ENCODE assay signal across 1 cellular context in genomic region chr18:12595571-12596255, GRCh38.
TF ChIP-seq lines count a peak whose summit lies in the region.

No MANE protein-coding gene starts in this region.

TF ChIP-seq in HepG2, 621 proteins besides CTCF, POLR2A, EP300 and RAD21 (continued from another document and continues in another):
- TF ChIP-seq, protein P1, sequence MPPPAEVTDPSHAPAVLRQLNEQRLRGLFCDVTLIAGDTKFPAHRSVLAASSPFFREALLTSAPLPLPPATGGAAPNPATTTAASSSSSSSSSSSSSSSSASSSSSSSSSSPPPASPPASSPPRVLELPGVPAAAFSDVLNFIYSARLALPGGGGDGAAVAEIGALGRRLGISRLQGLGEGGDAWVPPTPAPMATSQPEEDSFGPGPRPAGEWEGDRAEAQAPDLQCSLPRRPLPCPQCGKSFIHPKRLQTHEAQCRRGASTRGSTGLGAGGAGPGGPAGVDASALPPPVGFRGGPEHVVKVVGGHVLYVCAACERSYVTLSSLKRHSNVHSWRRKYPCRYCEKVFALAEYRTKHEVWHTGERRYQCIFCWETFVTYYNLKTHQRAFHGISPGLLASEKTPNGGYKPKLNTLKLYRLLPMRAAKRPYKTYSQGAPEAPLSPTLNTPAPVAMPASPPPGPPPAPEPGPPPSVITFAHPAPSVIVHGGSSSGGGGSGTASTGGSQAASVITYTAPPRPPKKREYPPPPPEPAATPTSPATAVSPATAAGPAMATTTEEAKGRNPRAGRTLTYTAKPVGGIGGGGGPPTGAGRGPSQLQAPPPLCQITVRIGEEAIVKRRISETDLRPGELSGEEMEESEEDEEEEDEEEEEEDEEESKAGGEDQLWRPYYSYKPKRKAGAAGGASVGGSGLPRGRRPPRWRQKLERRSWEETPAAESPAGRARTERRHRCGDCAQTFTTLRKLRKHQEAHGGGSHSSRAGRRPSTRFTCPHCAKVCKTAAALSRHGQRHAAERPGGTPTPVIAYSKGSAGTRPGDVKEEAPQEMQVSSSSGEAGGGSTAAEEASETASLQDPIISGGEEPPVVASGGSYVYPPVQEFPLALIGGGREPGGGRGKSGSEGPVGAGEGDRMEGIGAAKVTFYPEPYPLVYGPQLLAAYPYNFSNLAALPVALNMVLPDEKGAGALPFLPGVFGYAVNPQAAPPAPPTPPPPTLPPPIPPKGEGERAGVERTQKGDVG (CRISPR knock-in tag; IDR thresholded peaks at IDR 0.05; ENCODE audit: borderline replicate concordance) = no peak
- TF ChIP-seq BCL3 (CRISPR knock-in tag; IDR thresholded peaks at IDR 0.05) = no peak
- TF ChIP-seq ZBTB14 (CRISPR knock-in tag; IDR thresholded peaks at IDR 0.05) = no peak
- TF ChIP-seq ZNF619 (CRISPR knock-in tag; IDR thresholded peaks at IDR 0.05) = no peak
- TF ChIP-seq ELF3 (CRISPR knock-in tag; IDR thresholded peaks at IDR 0.05) = peak; percentile 34; the same call in 1 of the 2 replicates
- TF ChIP-seq, protein P2, sequence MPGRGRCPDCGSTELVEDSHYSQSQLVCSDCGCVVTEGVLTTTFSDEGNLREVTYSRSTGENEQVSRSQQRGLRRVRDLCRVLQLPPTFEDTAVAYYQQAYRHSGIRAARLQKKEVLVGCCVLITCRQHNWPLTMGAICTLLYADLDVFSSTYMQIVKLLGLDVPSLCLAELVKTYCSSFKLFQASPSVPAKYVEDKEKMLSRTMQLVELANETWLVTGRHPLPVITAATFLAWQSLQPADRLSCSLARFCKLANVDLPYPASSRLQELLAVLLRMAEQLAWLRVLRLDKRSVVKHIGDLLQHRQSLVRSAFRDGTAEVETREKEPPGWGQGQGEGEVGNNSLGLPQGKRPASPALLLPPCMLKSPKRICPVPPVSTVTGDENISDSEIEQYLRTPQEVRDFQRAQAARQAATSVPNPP (CRISPR knock-in tag; IDR thresholded peaks at IDR 0.05) = no peak
- no peak for TF ChIP-seq ZNF703 (CRISPR knock-in tag; IDR thresholded peaks at IDR 0.05; ENCODE audit: borderline replicate concordance)
- peak; percentile 80 for TF ChIP-seq TBX2 (CRISPR knock-in tag; IDR thresholded peaks at IDR 0.05; ENCODE audit: borderline replicate concordance)
- no peak for TF ChIP-seq ATF1 (CRISPR knock-in tag; IDR thresholded peaks at IDR 0.05)
- TF ChIP-seq NONO (IDR thresholded peaks at IDR 0.05) = no peak
- TF ChIP-seq NONO (CRISPR knock-in tag; conservative IDR thresholded peaks at IDR 0.05) = no peak; the same call in 1 of the 2 replicates
- TF ChIP-seq, protein P3, sequence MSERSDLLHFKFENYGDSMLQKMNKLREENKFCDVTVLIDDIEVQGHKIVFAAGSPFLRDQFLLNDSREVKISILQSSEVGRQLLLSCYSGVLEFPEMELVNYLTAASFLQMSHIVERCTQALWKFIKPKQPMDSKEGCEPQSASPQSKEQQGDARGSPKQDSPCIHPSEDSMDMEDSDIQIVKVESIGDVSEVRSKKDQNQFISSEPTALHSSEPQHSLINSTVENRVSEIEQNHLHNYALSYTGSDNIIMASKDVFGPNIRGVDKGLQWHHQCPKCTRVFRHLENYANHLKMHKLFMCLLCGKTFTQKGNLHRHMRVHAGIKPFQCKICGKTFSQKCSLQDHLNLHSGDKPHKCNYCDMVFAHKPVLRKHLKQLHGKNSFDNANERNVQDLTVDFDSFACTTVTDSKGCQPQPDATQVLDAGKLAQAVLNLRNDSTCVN (CRISPR knock-in tag; IDR thresholded peaks at IDR 0.05; ENCODE audit: borderline replicate concordance) = no peak
- TF ChIP-seq ZNF451 (CRISPR knock-in tag; IDR thresholded peaks at IDR 0.05) = no peak
- TF ChIP-seq ZXDC (CRISPR knock-in tag; IDR thresholded peaks at IDR 0.05) = no peak
- TF ChIP-seq ZFP82 (CRISPR knock-in tag; IDR thresholded peaks at IDR 0.05; ENCODE audit: borderline replicate concordance) = no peak
- TF ChIP-seq ZBTB25 (CRISPR knock-in tag; IDR thresholded peaks at IDR 0.05) = no peak
- no peak for TF ChIP-seq ZNF83 (CRISPR knock-in tag; IDR thresholded peaks at IDR 0.05; ENCODE audit: borderline replicate concordance)
- TF ChIP-seq ARNT2 (CRISPR knock-in tag; IDR thresholded peaks at IDR 0.05; ENCODE audit: low read depth) = no peak
- no peak for TF ChIP-seq SMYD3 (CRISPR knock-in tag; IDR thresholded peaks at IDR 0.05)
- TF ChIP-seq ATM (IDR thresholded peaks at IDR 0.05; ENCODE audit: borderline replicate concordance) = no peak
- TF ChIP-seq ZSCAN5A (CRISPR knock-in tag; IDR thresholded peaks at IDR 0.05; ENCODE audit: borderline replicate concordance) = no peak
- 0 out of 2 replicates have a peak, but pooled peaks have one; percentile 45 for TF ChIP-seq KAT7 (CRISPR knock-in tag; IDR thresholded peaks at IDR 0.05; ENCODE audit: borderline replicate concordance)
- TF ChIP-seq HES4 (CRISPR knock-in tag; IDR thresholded peaks at IDR 0.05; ENCODE audit: borderline replicate concordance) = no peak
- no peak for TF ChIP-seq RBM22 (optimal IDR thresholded peaks at IDR 0.05; ENCODE audit: low read length)
- TF ChIP-seq, protein P4, sequence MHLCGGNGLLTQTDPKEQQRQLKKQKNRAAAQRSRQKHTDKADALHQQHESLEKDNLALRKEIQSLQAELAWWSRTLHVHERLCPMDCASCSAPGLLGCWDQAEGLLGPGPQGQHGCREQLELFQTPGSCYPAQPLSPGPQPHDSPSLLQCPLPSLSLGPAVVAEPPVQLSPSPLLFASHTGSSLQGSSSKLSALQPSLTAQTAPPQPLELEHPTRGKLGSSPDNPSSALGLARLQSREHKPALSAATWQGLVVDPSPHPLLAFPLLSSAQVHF (CRISPR knock-in tag; IDR thresholded peaks at IDR 0.05) = no peak
- peak; percentile 91 for TF ChIP-seq GATAD2A (CRISPR knock-in tag; IDR thresholded peaks at IDR 0.05)
- TF ChIP-seq ZNF878 (CRISPR knock-in tag; IDR thresholded peaks at IDR 0.05) = no peak
- TF ChIP-seq, protein P5, sequence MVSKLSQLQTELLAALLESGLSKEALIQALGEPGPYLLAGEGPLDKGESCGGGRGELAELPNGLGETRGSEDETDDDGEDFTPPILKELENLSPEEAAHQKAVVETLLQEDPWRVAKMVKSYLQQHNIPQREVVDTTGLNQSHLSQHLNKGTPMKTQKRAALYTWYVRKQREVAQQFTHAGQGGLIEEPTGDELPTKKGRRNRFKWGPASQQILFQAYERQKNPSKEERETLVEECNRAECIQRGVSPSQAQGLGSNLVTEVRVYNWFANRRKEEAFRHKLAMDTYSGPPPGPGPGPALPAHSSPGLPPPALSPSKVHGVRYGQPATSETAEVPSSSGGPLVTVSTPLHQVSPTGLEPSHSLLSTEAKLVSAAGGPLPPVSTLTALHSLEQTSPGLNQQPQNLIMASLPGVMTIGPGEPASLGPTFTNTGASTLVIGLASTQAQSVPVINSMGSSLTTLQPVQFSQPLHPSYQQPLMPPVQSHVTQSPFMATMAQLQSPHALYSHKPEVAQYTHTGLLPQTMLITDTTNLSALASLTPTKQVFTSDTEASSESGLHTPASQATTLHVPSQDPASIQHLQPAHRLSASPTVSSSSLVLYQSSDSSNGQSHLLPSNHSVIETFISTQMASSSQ (IDR thresholded peaks at IDR 0.05; ENCODE audit: low read depth) = no peak
- TF ChIP-seq, protein P5 (CRISPR knock-in tag; IDR thresholded peaks at IDR 0.05; ENCODE audit: borderline replicate concordance) = peak; percentile 41; the same call in 1 of the 2 replicates
- no peak for TF ChIP-seq THYN1 (CRISPR knock-in tag; IDR thresholded peaks at IDR 0.05; ENCODE audit: borderline replicate concordance, low read depth)
- TF ChIP-seq ZNF513 (CRISPR knock-in tag; conservative IDR thresholded peaks at IDR 0.05) = no peak
- TF ChIP-seq ZKSCAN8 (CRISPR knock-in tag; IDR thresholded peaks at IDR 0.05; ENCODE audit: borderline replicate concordance) = no peak
- peak; percentile 94 for TF ChIP-seq NCOR1 (IDR thresholded peaks at IDR 0.05; ENCODE audit: borderline replicate concordance, low read length)
- TF ChIP-seq NR3C1 (CRISPR knock-in tag; IDR thresholded peaks at IDR 0.05) = no peak
- no peak for TF ChIP-seq ZNF354B (CRISPR knock-in tag; IDR thresholded peaks at IDR 0.05)
- TF ChIP-seq SAP130 (CRISPR knock-in tag; IDR thresholded peaks at IDR 0.05; ENCODE audit: low read depth) = peak; percentile 64
- TF ChIP-seq, protein P6, sequence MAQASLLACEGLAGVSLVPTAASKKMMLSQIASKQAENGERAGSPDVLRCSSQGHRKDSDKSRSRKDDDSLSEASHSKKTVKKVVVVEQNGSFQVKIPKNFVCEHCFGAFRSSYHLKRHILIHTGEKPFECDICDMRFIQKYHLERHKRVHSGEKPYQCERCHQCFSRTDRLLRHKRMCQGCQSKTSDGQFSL (CRISPR knock-in tag; IDR thresholded peaks at IDR 0.05) = no peak
